8 cellular contexts compared by ENCODE assay signal in genomic region chr1:67674260-67675011, GRCh38. TPM values are rescaled to one million over a fixed set of nuclear protein-coding genes. Genes with fewer than 3 reads are reported as not detected.
DNase-seq lines count a peak whose midpoint lies in the region; ATAC-seq lines count a peak whose summit lies in the region.

No MANE protein-coding gene starts in this region.

- DNase-seq in NCI-H2196 (lab: John Stamatoyannopoulos, UW; ENCODE audit: unreplicated experiment) = peak; percentile 80
- peak; percentile 27 for DNase-seq in activated CD8-positive, alpha-beta memory T cell treated with anti-CD3 and anti-CD28 coated beads, Interleukin-2, amount 50 U/mL, for 4 hours
- peak; percentile 46 for DNase-seq in Right ventricle myocardium superior
- DNase-seq in stimulated activated CD8-positive, alpha-beta memory T cell treated with anti-CD3 and anti-CD28 coated beads, Interleukin-15, amount 100 ng/mL, for 1 hour (ENCODE audit: low read depth) = peak; percentile 20
- DNase-seq in iPS-NIHi7 (ENCODE audit: extremely low spot score) = no peak

- intact Hi-C loops in Right ventricle myocardium superior (cut with DNase I) = no loop called here

- ATAC-seq in GM19397 (IDR thresholded peaks at IDR 0.05; ENCODE audit: unreplicated experiment) (peak; percentile 51), Right ventricle myocardium superior (ENCODE audit: poor library complexity) (peak; percentile 46), HG03280 (IDR thresholded peaks at IDR 0.05; ENCODE audit: unreplicated experiment) (no peak), HG03565 (IDR thresholded peaks at IDR 0.05; ENCODE audit: unreplicated experiment) (no peak)

RNA-seq across cellular contexts. Expression of gene GADD45A, which starts 10.6 kb away (rescaled TPM):
- total RNA-seq in Right ventricle myocardium superior = 48.1 TPM

Comparison
In these comparisons a context has a peak if more than half of its experiments do, and no peak if none do; other contexts are left out.
1. ATAC-seq: peak in GM19397 (single experiment) and Right ventricle myocardium superior (single experiment); none in HG03280 (single experiment) and HG03565 (single experiment).